Comparison of ENCODE assay signal across 13 cellular contexts in genomic region chr4:21879187-21879586, GRCh38.
A peak's percentile ranks its signal among the peaks of the same experiment; 100 is the strongest.
DNase-seq lines count a peak whose midpoint lies in the region; ATAC-seq and TF ChIP-seq lines count a peak whose summit lies in the region.
"Had no signal": no experiment of that assay in that cellular context is flagged by ENCODE, and none has a peak within 500 bp of the region (broad histone marks: within the 10 kb centered on the region; RNA-seq: fewer than 3 reads in every experiment).

No MANE protein-coding gene starts in this region.

- H3K27ac ChIP-seq in brain microvascular endothelial cell = no peak overlapping the region
- H3K27ac ChIP-seq: spleen had no signal

- H3K27me3 ChIP-seq in brain microvascular endothelial cell (replicated peaks) = no peaks in the 10 kb centered on the region
- H3K27me3 ChIP-seq: spleen had no signal

- TF ChIP-seq POLR2A in erythroblast (IDR thresholded peaks at IDR 0.05; ENCODE audit: low read length) = no peak

- no peak overlapping the region for H3K4me3 ChIP-seq in brain microvascular endothelial cell (ENCODE audit: low read depth, low read length)
- H3K4me3 ChIP-seq: spleen had no signal

- no peaks in the 10 kb centered on the region for H3K36me3 ChIP-seq in brain microvascular endothelial cell (replicated peaks)
- H3K36me3 ChIP-seq: spleen had no signal

- ATAC-seq in HG02623 (IDR thresholded peaks at IDR 0.05; ENCODE audit: unreplicated experiment) (no peak), HG03432 (IDR thresholded peaks at IDR 0.05; ENCODE audit: unreplicated experiment) (no peak)
- ATAC-seq: natural killer cell had no signal

- peak; percentile 5 for DNase-seq in ELF-1 (ENCODE audit: low read depth, low spot score)
- peak; percentile 69 for DNase-seq in HT1080 (ENCODE audit: low read depth)
- peak; percentile 35 for DNase-seq in brain microvascular endothelial cell
- peak; percentile 75 for DNase-seq in kidney tubule cell (ENCODE audit: low spot score)
- DNase-seq in T-helper 9 cell = no peak
- DNase-seq in erythroblast (lab: John Stamatoyannopoulos, UW) = no peak
- DNase-seq: activated naive CD4-positive, alpha-beta T cell treated with anti-CD3 and anti-CD28 coated beads for 36 hours; natural killer cell; SHP77; spleen; stimulated activated CD8-positive, alpha-beta memory T cell treated with anti-CD3 and anti-CD28 coated beads, Interleukin-4, amount 100 ng/mL, for 48 hours had no signal

- in situ Hi-C loops in brain microvascular endothelial cell (cut with HindIII; ENCODE audit: low pct_ligation_motif_present, low sequenced_read_pairs) = no loop called here

- TF ChIP-seq CTCF in brain microvascular endothelial cell (IDR thresholded peaks at IDR 0.05; ENCODE audit: low read depth, low read length, missing control alignments) = peak; percentile 64

Comparison
In these comparisons a context has a peak if more than half of its experiments do, and no peak if none do; other contexts are left out.
1. DNase-seq: peak in ELF-1 (single experiment), HT1080 (single experiment), brain microvascular endothelial cell (single experiment) and kidney tubule cell (single experiment); none in T-helper 9 cell (single experiment) and erythroblast (0 of 2).